ENCODE assay signal across 24 cellular contexts in genomic region chrX:155235891-155236290, GRCh38. TPM values are rescaled to one million over a fixed set of nuclear protein-coding genes. Genes with fewer than 3 reads are reported as not detected.
"Had no signal": no experiment of that assay in that cellular context is flagged by ENCODE, and none has a peak within 500 bp of the region (broad histone marks: within the 10 kb centered on the region; RNA-seq: fewer than 3 reads in every experiment).

No MANE protein-coding gene starts in this region.

- H3K27ac Mint-ChIP-seq: activated T-helper 1 cell treated with anti-CD3 and anti-CD28 coated beads, Interleukin-12 subunit alpha, Interleukin-12 subunit beta, Interleukin-2, Interleukin-4 antibody, amounts not matched to agents 30 ng/mL and 10 ng/mL and 1 ng/mL, durations not matched to agents 14 hours and 24 hours and 36 hours; endodermal cell; memory B cell; stimulated activated naive CD8-positive, alpha-beta T cell treated with anti-CD3 and anti-CD28 coated beads, Interleukin-15, amount 100 ng/mL, for 72 hours had no signal

- H3K4me3 Mint-ChIP-seq: activated T-helper 1 cell treated with anti-CD3 and anti-CD28 coated beads, Interleukin-12 subunit alpha, Interleukin-12 subunit beta, Interleukin-2, Interleukin-4 antibody, amounts not matched to agents 30 ng/mL and 10 ng/mL and 1 ng/mL, durations not matched to agents 14 hours and 24 hours and 36 hours; endodermal cell; memory B cell; naive thymus-derived CD4-positive, alpha-beta T cell; stimulated activated naive CD8-positive, alpha-beta T cell treated with anti-CD3 and anti-CD28 coated beads, Interleukin-15, amount 100 ng/mL, for 72 hours had no signal

- H3K9me3 Mint-ChIP-seq: activated naive CD4-positive, alpha-beta T cell treated with anti-CD3 and anti-CD28 coated beads, Interleukin-2, amount 50 U/mL, for 72 hours; activated T-helper 1 cell treated with anti-CD3 and anti-CD28 coated beads, Interleukin-12 subunit alpha, Interleukin-12 subunit beta, Interleukin-2, Interleukin-4 antibody, amounts not matched to agents 30 ng/mL and 10 ng/mL and 1 ng/mL, durations not matched to agents 14 hours and 24 hours and 36 hours; memory B cell; naive thymus-derived CD4-positive, alpha-beta T cell; stimulated activated naive CD8-positive, alpha-beta T cell treated with anti-CD3 and anti-CD28 coated beads, Interleukin-15, amount 100 ng/mL, for 72 hours had no signal

- DNase-seq: activated CD4-positive, alpha-beta T cell treated with anti-CD3 and anti-CD28 coated beads for 1 hour; activated CD8-positive, alpha-beta memory T cell treated with anti-CD3 and anti-CD28 coated beads for 24 hours; activated gamma-delta T cell treated with Interleukin-2 at 50 U/mL for 16 hours; adrenal gland; caudate nucleus; endodermal cell; erythroblast; gastrocnemius medialis; heart left ventricle; left ventricle myocardium superior; naive thymus-derived CD4-positive, alpha-beta T cell; ovary; right lobe of liver; small intestine; stimulated activated CD4-positive, alpha-beta T cell treated with anti-CD3 and anti-CD28 coated beads, Interleukin-4, amount 100 ng/mL, for 1 hour; stimulated activated naive CD8-positive, alpha-beta T cell treated with anti-CD3 and anti-CD28 coated beads, Interleukin-15, amount 100 ng/mL, for 72 hours; SW 1271; T-helper 2 cell; trophoblast cell; WERI-Rb-1 had no signal

- H3K27me3 Mint-ChIP-seq: memory B cell; naive thymus-derived CD4-positive, alpha-beta T cell; stimulated activated naive CD8-positive, alpha-beta T cell treated with anti-CD3 and anti-CD28 coated beads, Interleukin-15, amount 100 ng/mL, for 72 hours had no signal

- H3K4me1 Mint-ChIP-seq: endodermal cell had no signal

RNA-seq across cellular contexts. Expression of gene RAB39B, which starts 28.4 kb away (rescaled TPM):
- total RNA-seq: left ventricle myocardium superior, pulmonary artery endothelial cell had no signal
